Comparison of ENCODE assay signal across 19 cellular contexts in the genomic region with DNA sequence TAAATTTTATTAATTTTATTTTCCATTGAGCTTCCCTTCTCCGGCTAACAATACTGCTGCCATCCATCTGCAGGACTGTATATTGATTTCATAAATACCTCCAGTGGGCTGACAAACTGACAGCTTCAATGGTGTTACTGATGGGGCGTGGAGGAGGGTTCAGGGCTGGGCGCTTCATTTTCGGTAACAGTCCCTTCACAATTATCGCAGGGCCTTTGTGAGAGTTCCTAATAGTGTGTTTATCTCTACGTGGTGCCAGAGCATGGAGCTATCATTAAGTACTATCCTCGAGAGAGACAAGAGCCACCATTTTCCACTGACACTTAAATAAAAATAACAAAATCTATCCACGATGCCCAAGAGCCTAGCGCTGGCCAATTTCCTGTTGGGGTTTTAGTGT.
DNase-seq lines count a peak whose midpoint lies in the region; ATAC-seq and TF ChIP-seq lines count a peak whose summit lies in the region.
"Had no signal": no experiment of that assay in that cellular context is flagged by ENCODE, and none has a peak within 500 bp of the region (broad histone marks: within the 10 kb centered on the region; RNA-seq: fewer than 3 reads in every experiment).

No MANE protein-coding gene starts in this region.

- H3K4me3 ChIP-seq in gastrocnemius medialis: no peak overlapping the region

- H3K4me3 Mint-ChIP-seq in activated T-cell treated with anti-CD3 and anti-CD28 coated beads, Interleukin-2, amount 50 U/mL, for 24 hours: no peak overlapping the region
- H3K4me3 Mint-ChIP-seq: CD8-positive, alpha-beta memory T cell had no signal

- no peak for TF ChIP-seq CTCF in gastrocnemius medialis (IDR thresholded peaks at IDR 0.05 in 4 of 5, conservative IDR thresholded peaks at IDR 0.05 in 1 of 5)

- no peaks in the 10 kb centered on the region for H3K4me1 Mint-ChIP-seq in activated T-cell treated with anti-CD3 and anti-CD28 coated beads, Interleukin-2, amount 50 U/mL, for 24 hours (ENCODE audit: low read depth)
- H3K4me1 Mint-ChIP-seq: CD8-positive, alpha-beta memory T cell had no signal

- no peaks in the 10 kb centered on the region for H3K9me3 Mint-ChIP-seq in activated T-cell treated with anti-CD3 and anti-CD28 coated beads, Interleukin-2, amount 50 U/mL, for 24 hours
- H3K9me3 Mint-ChIP-seq: CD8-positive, alpha-beta memory T cell had no signal

- no peaks in the 10 kb centered on the region for H3K4me1 ChIP-seq in gastrocnemius medialis

- ATAC-seq in SK-N-SH treated with all-trans-retinoic acid at 6 μM for 48 hours (peak; percentile 8; the same call in 2 of the 3 replicates), left ventricle myocardium superior (peak; percentile 84), HG02981 (IDR thresholded peaks at IDR 0.05; ENCODE audit: unreplicated experiment) (no peak), gastrocnemius medialis (no peak), GM18511 (IDR thresholded peaks at IDR 0.05; ENCODE audit: unreplicated experiment) (no peak)

- no peaks in the 10 kb centered on the region for H3K27me3 ChIP-seq in gastrocnemius medialis

- H3K27me3 Mint-ChIP-seq in activated T-cell treated with anti-CD3 and anti-CD28 coated beads, Interleukin-2, amount 50 U/mL, for 24 hours: peaks cover 7% of the 10 kb centered on the region

- H3K9me3 ChIP-seq in gastrocnemius medialis: no peaks in the 10 kb centered on the region

- TF ChIP-seq POLR2A in gastrocnemius medialis (IDR thresholded peaks at IDR 0.05): no peak

- H3K36me3 ChIP-seq in gastrocnemius medialis: no peaks in the 10 kb centered on the region

- H3K36me3 Mint-ChIP-seq in activated T-cell treated with anti-CD3 and anti-CD28 coated beads, Interleukin-2, amount 50 U/mL, for 24 hours (ENCODE audit: low read depth): no peaks in the 10 kb centered on the region
- H3K36me3 Mint-ChIP-seq: CD8-positive, alpha-beta memory T cell had no signal

- H3K27ac Mint-ChIP-seq in activated T-cell treated with anti-CD3 and anti-CD28 coated beads, Interleukin-2, amount 50 U/mL, for 24 hours: no peak overlapping the region
- H3K27ac Mint-ChIP-seq: CD8-positive, alpha-beta memory T cell had no signal

- in situ Hi-C loops in gastrocnemius medialis (cut with MboI; ENCODE audit: low sequenced_read_pairs in 4 of 4): no loop called here

- DNase-seq in NCI-H748 (lab: John Stamatoyannopoulos, UW; ENCODE audit: unreplicated experiment) (peak; percentile 7), NCI-H748 treated with DMSO at 0.1 percent for 48 hours (lab: John Stamatoyannopoulos, UW) (no peak), left ventricle myocardium superior (no peak), gastrocnemius medialis (no peak)
- DNase-seq in activated T-cell treated with anti-CD3 and anti-CD28 coated beads, Interleukin-2, amount 50 U/mL, for 24 hours: no peak
- DNase-seq: CD8-positive, alpha-beta memory T cell; DMS79; HCEC 1CT; IMR-90; Karpas-422; MM.1S; NCI-H1092 treated with DMSO at 0.1 percent for 48 hours; NCI-H1694; NCI-H2107; SHP77 treated with DMSO at 0.1 percent for 48 hours had no signal

- intact Hi-C loops in left ventricle myocardium superior (cut with micrococcal nuclease): no loop called here
- intact Hi-C loops in gastrocnemius medialis (cut with DNase I; ENCODE audit: low total_unique reads): no loop called here

- H3K27ac ChIP-seq in gastrocnemius medialis: no peak overlapping the region
- H3K27ac ChIP-seq: 22Rv1 had no signal

TF ChIP-seq in SK-N-SH treated with all-trans-retinoic acid at 6 μM for 48 hours, 23 proteins besides CTCF, POLR2A, EP300 and RAD21:
- no peak for TF ChIP-seq PATZ1 (CRISPR knock-in tag; IDR thresholded peaks at IDR 0.05; ENCODE audit: borderline replicate concordance)
- TF ChIP-seq CSDC2 (CRISPR knock-in tag; IDR thresholded peaks at IDR 0.05): no peak
- TF ChIP-seq ZC3H10 (CRISPR knock-in tag; IDR thresholded peaks at IDR 0.05): no peak
- TF ChIP-seq ZNF8 (CRISPR knock-in tag; IDR thresholded peaks at IDR 0.05): no peak
- TF ChIP-seq TCF4 (CRISPR knock-in tag; IDR thresholded peaks at IDR 0.05; ENCODE audit: borderline replicate concordance): no peak
- no peak for TF ChIP-seq TOX (CRISPR knock-in tag; IDR thresholded peaks at IDR 0.05; ENCODE audit: borderline replicate concordance)
- TF ChIP-seq ESRRG (CRISPR knock-in tag; IDR thresholded peaks at IDR 0.05): no peak
- TF ChIP-seq ARNTL (CRISPR knock-in tag; IDR thresholded peaks at IDR 0.05; ENCODE audit: borderline replicate concordance, low read depth): no peak
- no peak for TF ChIP-seq RARB (CRISPR knock-in tag; IDR thresholded peaks at IDR 0.05)
- no peak for TF ChIP-seq PPARA (CRISPR knock-in tag; IDR thresholded peaks at IDR 0.05; ENCODE audit: borderline replicate concordance)
- TF ChIP-seq OSR1 (CRISPR knock-in tag; IDR thresholded peaks at IDR 0.05): no peak
- no peak for TF ChIP-seq ZFP30 (CRISPR knock-in tag; IDR thresholded peaks at IDR 0.05)
- no peak for TF ChIP-seq ISL1 (CRISPR knock-in tag; IDR thresholded peaks at IDR 0.05)
- TF ChIP-seq POU6F1 (CRISPR knock-in tag; IDR thresholded peaks at IDR 0.05; ENCODE audit: borderline replicate concordance, low read depth): no peak
- TF ChIP-seq, protein P1, sequence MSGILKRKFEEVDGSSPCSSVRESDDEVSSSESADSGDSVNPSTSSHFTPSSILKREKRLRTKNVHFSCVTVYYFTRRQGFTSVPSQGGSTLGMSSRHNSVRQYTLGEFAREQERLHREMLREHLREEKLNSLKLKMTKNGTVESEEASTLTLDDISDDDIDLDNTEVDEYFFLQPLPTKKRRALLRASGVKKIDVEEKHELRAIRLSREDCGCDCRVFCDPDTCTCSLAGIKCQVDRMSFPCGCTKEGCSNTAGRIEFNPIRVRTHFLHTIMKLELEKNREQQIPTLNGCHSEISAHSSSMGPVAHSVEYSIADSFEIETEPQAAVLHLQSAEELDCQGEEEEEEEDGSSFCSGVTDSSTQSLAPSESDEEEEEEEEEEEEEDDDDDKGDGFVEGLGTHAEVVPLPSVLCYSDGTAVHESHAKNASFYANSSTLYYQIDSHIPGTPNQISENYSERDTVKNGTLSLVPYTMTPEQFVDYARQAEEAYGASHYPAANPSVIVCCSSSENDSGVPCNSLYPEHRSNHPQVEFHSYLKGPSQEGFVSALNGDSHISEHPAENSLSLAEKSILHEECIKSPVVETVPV (CRISPR knock-in tag; IDR thresholded peaks at IDR 0.05): no peak
- no peak for TF ChIP-seq ZFP3 (CRISPR knock-in tag; IDR thresholded peaks at IDR 0.05)
- TF ChIP-seq TSHZ2 (CRISPR knock-in tag; IDR thresholded peaks at IDR 0.05): no peak
- TF ChIP-seq BACH2 (CRISPR knock-in tag; IDR thresholded peaks at IDR 0.05; ENCODE audit: borderline replicate concordance): no peak
- TF ChIP-seq GLIS3 (CRISPR knock-in tag; IDR thresholded peaks at IDR 0.05): no peak
- no peak for TF ChIP-seq ZNF565 (CRISPR knock-in tag; conservative IDR thresholded peaks at IDR 0.05; ENCODE audit: low read depth)
TF ChIP-seq in SK-N-SH treated with all-trans-retinoic acid at 6 μM for 48 hours: peak in this region for 0.

Comparison
In these comparisons a context has a peak if more than half of its experiments do, and no peak if none do; other contexts are left out.
1. ATAC-seq: peak in SK-N-SH treated with all-trans-retinoic acid at 6 μM for 48 hours (single experiment) and left ventricle myocardium superior (single experiment); none in HG02981 (single experiment), gastrocnemius medialis (0 of 2) and GM18511 (single experiment).